In the genomic region with DNA sequence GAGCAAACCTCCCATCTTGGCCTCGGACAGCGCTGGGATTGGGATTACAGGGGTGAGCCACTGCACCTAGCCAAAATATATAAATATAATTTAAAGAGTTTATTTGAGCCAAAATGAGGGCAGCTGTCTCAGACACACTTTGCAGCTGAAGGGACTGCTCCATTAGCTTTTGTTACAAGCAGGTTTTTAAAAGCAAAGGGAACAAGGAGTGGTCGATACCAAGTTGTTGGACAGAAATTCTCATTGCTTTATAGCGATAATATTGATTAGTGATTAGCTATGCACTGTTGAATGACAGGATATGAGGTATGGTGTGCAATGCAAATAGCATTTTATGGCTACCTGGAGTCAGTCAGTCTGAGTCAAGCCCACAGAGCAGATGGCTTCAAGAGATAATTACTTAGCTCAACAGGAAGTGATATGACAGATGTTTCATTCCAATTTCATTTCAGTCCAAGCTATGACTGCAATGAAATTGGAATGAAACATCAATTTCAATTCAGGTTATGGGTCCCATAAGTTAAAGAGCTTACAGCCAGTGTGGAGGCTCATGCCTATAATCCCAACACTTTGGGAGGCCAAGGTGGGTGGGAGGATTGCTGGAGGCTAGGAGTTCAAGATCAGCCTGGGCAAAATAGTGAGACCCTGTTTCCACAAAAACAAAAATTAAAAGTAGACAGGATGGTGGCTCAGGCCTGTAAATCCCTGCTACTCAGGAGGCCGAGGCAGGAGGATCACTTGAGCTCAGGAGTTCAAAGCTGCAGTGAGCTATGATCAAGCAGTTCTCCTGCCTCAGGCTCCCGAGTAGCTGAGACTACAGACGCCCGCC, we compare ENCODE assay signal across 1 cellular context.
TF ChIP-seq lines count a peak whose summit lies in the region.

No MANE protein-coding gene starts in this region.

TF ChIP-seq in K562, 482 proteins besides CTCF, POLR2A, EP300 and RAD21 (continued from another document and continues in another):
- TF ChIP-seq, protein P1, sequence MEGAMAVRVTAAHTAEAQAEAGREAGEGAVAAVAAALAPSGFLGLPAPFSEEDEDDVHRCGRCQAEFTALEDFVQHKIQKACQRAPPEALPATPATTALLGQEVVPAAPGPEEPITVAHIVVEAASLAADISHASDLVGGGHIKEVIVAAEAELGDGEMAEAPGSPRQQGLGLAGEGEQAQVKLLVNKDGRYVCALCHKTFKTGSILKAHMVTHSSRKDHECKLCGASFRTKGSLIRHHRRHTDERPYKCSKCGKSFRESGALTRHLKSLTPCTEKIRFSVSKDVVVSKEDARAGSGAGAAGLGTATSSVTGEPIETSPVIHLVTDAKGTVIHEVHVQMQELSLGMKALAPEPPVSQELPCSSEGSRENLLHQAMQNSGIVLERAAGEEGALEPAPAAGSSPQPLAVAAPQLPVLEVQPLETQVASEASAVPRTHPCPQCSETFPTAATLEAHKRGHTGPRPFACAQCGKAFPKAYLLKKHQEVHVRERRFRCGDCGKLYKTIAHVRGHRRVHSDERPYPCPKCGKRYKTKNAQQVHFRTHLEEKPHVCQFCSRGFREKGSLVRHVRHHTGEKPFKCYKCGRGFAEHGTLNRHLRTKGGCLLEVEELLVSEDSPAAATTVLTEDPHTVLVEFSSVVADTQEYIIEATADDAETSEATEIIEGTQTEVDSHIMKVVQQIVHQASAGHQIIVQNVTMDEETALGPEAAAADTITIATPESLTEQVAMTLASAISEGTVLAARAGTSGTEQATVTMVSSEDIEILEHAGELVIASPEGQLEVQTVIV (CRISPR knock-in tag; IDR thresholded peaks at IDR 0.05; ENCODE audit: borderline replicate concordance), result 0 out of 2 replicates have a peak, but pooled peaks have one; percentile 16
- TF ChIP-seq POLR2H (tag; IDR thresholded peaks at IDR 0.05; ENCODE audit: low read depth), result 0 out of 2 replicates have a peak, but pooled peaks have one; percentile 41
- TF ChIP-seq, protein P2, sequence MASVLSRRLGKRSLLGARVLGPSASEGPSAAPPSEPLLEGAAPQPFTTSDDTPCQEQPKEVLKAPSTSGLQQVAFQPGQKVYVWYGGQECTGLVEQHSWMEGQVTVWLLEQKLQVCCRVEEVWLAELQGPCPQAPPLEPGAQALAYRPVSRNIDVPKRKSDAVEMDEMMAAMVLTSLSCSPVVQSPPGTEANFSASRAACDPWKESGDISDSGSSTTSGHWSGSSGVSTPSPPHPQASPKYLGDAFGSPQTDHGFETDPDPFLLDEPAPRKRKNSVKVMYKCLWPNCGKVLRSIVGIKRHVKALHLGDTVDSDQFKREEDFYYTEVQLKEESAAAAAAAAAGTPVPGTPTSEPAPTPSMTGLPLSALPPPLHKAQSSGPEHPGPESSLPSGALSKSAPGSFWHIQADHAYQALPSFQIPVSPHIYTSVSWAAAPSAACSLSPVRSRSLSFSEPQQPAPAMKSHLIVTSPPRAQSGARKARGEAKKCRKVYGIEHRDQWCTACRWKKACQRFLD (CRISPR knock-in tag; IDR thresholded peaks at IDR 0.05), result 0 out of 2 replicates have a peak, but pooled peaks have one; percentile 29
- TF ChIP-seq BCOR (IDR thresholded peaks at IDR 0.05), result peak; percentile 32; the same call in 1 of the 2 replicates
- TF ChIP-seq ZNF586 (CRISPR knock-in tag; conservative IDR thresholded peaks at IDR 0.05), result no peak
- TF ChIP-seq, protein P3, sequence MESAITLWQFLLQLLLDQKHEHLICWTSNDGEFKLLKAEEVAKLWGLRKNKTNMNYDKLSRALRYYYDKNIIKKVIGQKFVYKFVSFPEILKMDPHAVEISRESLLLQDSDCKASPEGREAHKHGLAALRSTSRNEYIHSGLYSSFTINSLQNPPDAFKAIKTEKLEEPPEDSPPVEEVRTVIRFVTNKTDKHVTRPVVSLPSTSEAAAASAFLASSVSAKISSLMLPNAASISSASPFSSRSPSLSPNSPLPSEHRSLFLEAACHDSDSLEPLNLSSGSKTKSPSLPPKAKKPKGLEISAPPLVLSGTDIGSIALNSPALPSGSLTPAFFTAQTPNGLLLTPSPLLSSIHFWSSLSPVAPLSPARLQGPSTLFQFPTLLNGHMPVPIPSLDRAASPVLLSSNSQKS (CRISPR knock-in tag; IDR thresholded peaks at IDR 0.05), result no peak
- TF ChIP-seq, protein P4, sequence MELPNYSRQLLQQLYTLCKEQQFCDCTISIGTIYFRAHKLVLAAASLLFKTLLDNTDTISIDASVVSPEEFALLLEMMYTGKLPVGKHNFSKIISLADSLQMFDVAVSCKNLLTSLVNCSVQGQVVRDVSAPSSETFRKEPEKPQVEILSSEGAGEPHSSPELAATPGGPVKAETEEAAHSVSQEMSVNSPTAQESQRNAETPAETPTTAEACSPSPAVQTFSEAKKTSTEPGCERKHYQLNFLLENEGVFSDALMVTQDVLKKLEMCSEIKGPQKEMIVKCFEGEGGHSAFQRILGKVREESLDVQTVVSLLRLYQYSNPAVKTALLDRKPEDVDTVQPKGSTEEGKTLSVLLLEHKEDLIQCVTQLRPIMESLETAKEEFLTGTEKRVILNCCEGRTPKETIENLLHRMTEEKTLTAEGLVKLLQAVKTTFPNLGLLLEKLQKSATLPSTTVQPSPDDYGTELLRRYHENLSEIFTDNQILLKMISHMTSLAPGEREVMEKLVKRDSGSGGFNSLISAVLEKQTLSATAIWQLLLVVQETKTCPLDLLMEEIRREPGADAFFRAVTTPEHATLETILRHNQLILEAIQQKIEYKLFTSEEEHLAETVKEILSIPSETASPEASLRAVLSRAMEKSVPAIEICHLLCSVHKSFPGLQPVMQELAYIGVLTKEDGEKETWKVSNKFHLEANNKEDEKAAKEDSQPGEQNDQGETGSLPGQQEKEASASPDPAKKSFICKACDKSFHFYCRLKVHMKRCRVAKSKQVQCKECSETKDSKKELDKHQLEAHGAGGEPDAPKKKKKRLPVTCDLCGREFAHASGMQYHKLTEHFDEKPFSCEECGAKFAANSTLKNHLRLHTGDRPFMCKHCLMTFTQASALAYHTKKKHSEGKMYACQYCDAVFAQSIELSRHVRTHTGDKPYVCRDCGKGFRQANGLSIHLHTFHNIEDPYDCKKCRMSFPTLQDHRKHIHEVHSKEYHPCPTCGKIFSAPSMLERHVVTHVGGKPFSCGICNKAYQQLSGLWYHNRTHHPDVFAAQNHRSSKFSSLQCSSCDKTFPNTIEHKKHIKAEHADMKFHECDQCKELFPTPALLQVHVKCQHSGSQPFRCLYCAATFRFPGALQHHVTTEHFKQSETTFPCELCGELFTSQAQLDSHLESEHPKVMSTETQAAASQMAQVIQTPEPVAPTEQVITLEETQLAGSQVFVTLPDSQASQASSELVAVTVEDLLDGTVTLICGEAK (IDR thresholded peaks at IDR 0.05), result peak; percentile 57; the same call in 1 of the 2 replicates
- TF ChIP-seq, protein P4 (CRISPR knock-in tag; IDR thresholded peaks at IDR 0.05), result no peak
- no peak for TF ChIP-seq HIVEP1 (CRISPR knock-in tag; IDR thresholded peaks at IDR 0.05)
- TF ChIP-seq NFE2 (IDR thresholded peaks at IDR 0.05; ENCODE audit: low read depth), result peak; percentile 67
- TF ChIP-seq TEAD2 (tag; IDR thresholded peaks at IDR 0.05), result peak; percentile 61; the same call in 1 of the 2 replicates
- TF ChIP-seq GATA2 (CRISPR knock-in tag; IDR thresholded peaks at IDR 0.05), result peak; percentile 76
- TF ChIP-seq TGIF2 (CRISPR knock-in tag; IDR thresholded peaks at IDR 0.05), result no peak
- TF ChIP-seq TEAD4 (IDR thresholded peaks at IDR 0.05; ENCODE audit: low read length), result peak; percentile 89
- TF ChIP-seq TEAD4 (CRISPR knock-in tag; IDR thresholded peaks at IDR 0.05; ENCODE audit: borderline replicate concordance), result no peak
- TF ChIP-seq, protein P5, sequence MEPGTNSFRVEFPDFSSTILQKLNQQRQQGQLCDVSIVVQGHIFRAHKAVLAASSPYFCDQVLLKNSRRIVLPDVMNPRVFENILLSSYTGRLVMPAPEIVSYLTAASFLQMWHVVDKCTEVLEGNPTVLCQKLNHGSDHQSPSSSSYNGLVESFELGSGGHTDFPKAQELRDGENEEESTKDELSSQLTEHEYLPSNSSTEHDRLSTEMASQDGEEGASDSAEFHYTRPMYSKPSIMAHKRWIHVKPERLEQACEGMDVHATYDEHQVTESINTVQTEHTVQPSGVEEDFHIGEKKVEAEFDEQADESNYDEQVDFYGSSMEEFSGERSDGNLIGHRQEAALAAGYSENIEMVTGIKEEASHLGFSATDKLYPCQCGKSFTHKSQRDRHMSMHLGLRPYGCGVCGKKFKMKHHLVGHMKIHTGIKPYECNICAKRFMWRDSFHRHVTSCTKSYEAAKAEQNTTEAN (CRISPR knock-in tag; IDR thresholded peaks at IDR 0.05), result no peak
- peak; percentile 92; the same call in 1 of the 2 replicates for TF ChIP-seq GATAD2B (IDR thresholded peaks at IDR 0.05; ENCODE audit: borderline replicate concordance)
- peak; percentile 71; the same call in 1 of the 2 replicates for TF ChIP-seq CTBP1 (IDR thresholded peaks at IDR 0.05; ENCODE audit: borderline replicate concordance)
- peak; percentile 54; the same call in 1 of the 2 replicates for TF ChIP-seq CEBPB (tag; IDR thresholded peaks at IDR 0.05)
- TF ChIP-seq CREB1 (IDR thresholded peaks at IDR 0.05), result no peak
- TF ChIP-seq CREB1 (CRISPR knock-in tag; IDR thresholded peaks at IDR 0.05), result peak; percentile 39; the same call in 1 of the 2 replicates
- TF ChIP-seq PML (IDR thresholded peaks at IDR 0.05; ENCODE audit: low read length), result peak; percentile 78; the same call in 1 of the 2 replicates
- TF ChIP-seq MXI1 (IDR thresholded peaks at IDR 0.05; ENCODE audit: low read depth, low read length), result no peak
- TF ChIP-seq MEIS2 (IDR thresholded peaks at IDR 0.05; ENCODE audit: partially characterized antibody), result peak; percentile 96
- peak; percentile 91 for TF ChIP-seq JUND (IDR thresholded peaks at IDR 0.05; ENCODE audit: borderline replicate concordance, low read depth, low read length)
- TF ChIP-seq JUND (tag; IDR thresholded peaks at IDR 0.05; ENCODE audit: borderline replicate concordance, low read depth, low read length), result peak; percentile 90; the same call in 2 of the 3 replicates
- TF ChIP-seq NR2C2 (CRISPR knock-in tag; IDR thresholded peaks at IDR 0.05), result no peak
- peak; percentile 36; the same call in 1 of the 2 replicates for TF ChIP-seq NR2C2 (tag; IDR thresholded peaks at IDR 0.05)
- TF ChIP-seq, protein P6, sequence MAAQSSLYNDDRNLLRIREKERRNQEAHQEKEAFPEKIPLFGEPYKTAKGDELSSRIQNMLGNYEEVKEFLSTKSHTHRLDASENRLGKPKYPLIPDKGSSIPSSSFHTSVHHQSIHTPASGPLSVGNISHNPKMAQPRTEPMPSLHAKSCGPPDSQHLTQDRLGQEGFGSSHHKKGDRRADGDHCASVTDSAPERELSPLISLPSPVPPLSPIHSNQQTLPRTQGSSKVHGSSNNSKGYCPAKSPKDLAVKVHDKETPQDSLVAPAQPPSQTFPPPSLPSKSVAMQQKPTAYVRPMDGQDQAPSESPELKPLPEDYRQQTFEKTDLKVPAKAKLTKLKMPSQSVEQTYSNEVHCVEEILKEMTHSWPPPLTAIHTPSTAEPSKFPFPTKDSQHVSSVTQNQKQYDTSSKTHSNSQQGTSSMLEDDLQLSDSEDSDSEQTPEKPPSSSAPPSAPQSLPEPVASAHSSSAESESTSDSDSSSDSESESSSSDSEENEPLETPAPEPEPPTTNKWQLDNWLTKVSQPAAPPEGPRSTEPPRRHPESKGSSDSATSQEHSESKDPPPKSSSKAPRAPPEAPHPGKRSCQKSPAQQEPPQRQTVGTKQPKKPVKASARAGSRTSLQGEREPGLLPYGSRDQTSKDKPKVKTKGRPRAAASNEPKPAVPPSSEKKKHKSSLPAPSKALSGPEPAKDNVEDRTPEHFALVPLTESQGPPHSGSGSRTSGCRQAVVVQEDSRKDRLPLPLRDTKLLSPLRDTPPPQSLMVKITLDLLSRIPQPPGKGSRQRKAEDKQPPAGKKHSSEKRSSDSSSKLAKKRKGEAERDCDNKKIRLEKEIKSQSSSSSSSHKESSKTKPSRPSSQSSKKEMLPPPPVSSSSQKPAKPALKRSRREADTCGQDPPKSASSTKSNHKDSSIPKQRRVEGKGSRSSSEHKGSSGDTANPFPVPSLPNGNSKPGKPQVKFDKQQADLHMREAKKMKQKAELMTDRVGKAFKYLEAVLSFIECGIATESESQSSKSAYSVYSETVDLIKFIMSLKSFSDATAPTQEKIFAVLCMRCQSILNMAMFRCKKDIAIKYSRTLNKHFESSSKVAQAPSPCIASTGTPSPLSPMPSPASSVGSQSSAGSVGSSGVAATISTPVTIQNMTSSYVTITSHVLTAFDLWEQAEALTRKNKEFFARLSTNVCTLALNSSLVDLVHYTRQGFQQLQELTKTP (IDR thresholded peaks at IDR 0.05; ENCODE audit: low read depth in 1 of 2, partially characterized antibody in 2 of 2), result peak in 1 of 2 experiments; percentile 27
- 0 out of 2 replicates have a peak, but pooled peaks have one; percentile 11 for TF ChIP-seq ZNF79 (CRISPR knock-in tag; IDR thresholded peaks at IDR 0.05; ENCODE audit: low read depth)
- TF ChIP-seq ZNF589 (CRISPR knock-in tag; IDR thresholded peaks at IDR 0.05; ENCODE audit: low read depth), result peak; percentile 88
- TF ChIP-seq, protein P7, sequence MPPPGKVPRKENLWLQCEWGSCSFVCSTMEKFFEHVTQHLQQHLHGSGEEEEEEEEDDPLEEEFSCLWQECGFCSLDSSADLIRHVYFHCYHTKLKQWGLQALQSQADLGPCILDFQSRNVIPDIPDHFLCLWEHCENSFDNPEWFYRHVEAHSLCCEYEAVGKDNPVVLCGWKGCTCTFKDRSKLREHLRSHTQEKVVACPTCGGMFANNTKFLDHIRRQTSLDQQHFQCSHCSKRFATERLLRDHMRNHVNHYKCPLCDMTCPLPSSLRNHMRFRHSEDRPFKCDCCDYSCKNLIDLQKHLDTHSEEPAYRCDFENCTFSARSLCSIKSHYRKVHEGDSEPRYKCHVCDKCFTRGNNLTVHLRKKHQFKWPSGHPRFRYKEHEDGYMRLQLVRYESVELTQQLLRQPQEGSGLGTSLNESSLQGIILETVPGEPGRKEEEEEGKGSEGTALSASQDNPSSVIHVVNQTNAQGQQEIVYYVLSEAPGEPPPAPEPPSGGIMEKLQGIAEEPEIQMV (tag; conservative IDR thresholded peaks at IDR 0.05; ENCODE audit: low read depth), result no peak
- peak; percentile 71; the same call in 1 of the 2 replicates for TF ChIP-seq MECOM (CRISPR knock-in tag; IDR thresholded peaks at IDR 0.05)
